Comparison of ENCODE assay signal across 20 cellular contexts in genomic region chr14:61288228-61288627, GRCh38. TPM values are rescaled to one million over a fixed set of nuclear protein-coding genes. Genes with fewer than 3 reads are reported as not detected.
DNase-seq lines count a peak whose midpoint lies in the region; ATAC-seq, FAIRE-seq and TF ChIP-seq lines count a peak whose summit lies in the region.
"Had no signal": no experiment of that assay in that cellular context is flagged by ENCODE, and none has a peak within 500 bp of the region (broad histone marks: within the 10 kb centered on the region; RNA-seq: fewer than 3 reads in every experiment).

No MANE protein-coding gene starts in this region.

- TF ChIP-seq CTCF in Calu3 (IDR thresholded peaks at IDR 0.05; ENCODE audit: unreplicated experiment) (no peak), HepG2 (CRISPR knock-in tag; IDR thresholded peaks at IDR 0.05) (no peak), osteocyte (IDR thresholded peaks at IDR 0.05) (no peak)

- H3K4me3 Mint-ChIP-seq in Calu3 (ENCODE audit: low read depth, unreplicated experiment), result peak overlapping the region; percentile 51
- no peak overlapping the region for H3K4me3 Mint-ChIP-seq in activated T-helper 17 cell treated with anti-CD3 and anti-CD28 coated beads, Interleukin-2, amount 50 U/mL, for 72 hours
- no peak overlapping the region for H3K4me3 Mint-ChIP-seq in osteocyte (ENCODE audit: unreplicated experiment)
- H3K4me3 Mint-ChIP-seq in activated T-cell treated with anti-CD3 and anti-CD28 coated beads, Interleukin-2, amount 50 U/mL, for 4 hours, result no peak overlapping the region
- H3K4me3 Mint-ChIP-seq: CD4-positive, alpha-beta T cell had no signal

- H3K9ac ChIP-seq in HepG2 (ENCODE audit: insufficient read depth, low read depth, low read length) (no peak overlapping the region), GM23248 (no peak overlapping the region)

- peaks cover 11% of the 10 kb centered on the region; the same call in 1 of the 2 replicates for H3F3A ChIP-seq in GM23248 (ENCODE audit: insufficient read depth)

- CTCF ChIA-PET in Calu3 (lab: Charles Lee), result interaction anchor here (0.6 to 1.2 kb wide), 6 partner anchors 8 to 544 kb away, joined by 3 to 4 read pairs (median 3); partner anchors contain the start of gene PRKCH
- CTCF ChIA-PET in HepG2 (lab: Yijun Ruan, JAX; ENCODE audit: low intra/inter-chr PET ratio, low total read pairs), result no interaction called here

- H2AFZ ChIP-seq in HepG2 (ENCODE audit: low read length) (no peak overlapping the region), GM23248 (no peak overlapping the region)

- intact Hi-C loops in Calu3 (cut with micrococcal nuclease; ENCODE audit: unreplicated experiment) (no loop called here), HepG2 (cut with micrococcal nuclease; ENCODE audit: unreplicated experiment) (no loop called here)

- DNase-seq in Calu3 (peak; percentile 12), HepG2 (ENCODE audit: low spot score) (peak; percentile 11), osteocyte (ENCODE audit: extremely low spot score, unreplicated experiment) (peak; percentile 17), NCI-H1694 treated with DMSO at 0.1 percent for 48 hours (lab: John Stamatoyannopoulos, UW) (no peak), GM23248 (no peak)
- DNase-seq in activated T-cell treated with anti-CD3 and anti-CD28 coated beads, Interleukin-2, amount 50 U/mL, for 4 hours, result no peak
- DNase-seq: AML-193; Caco-2; CD4-positive, alpha-beta T cell; DMS153; DMS79; GDM1 had no signal

- POLR2A ChIA-PET in HepG2 (lab: Yijun Ruan, JAX), result no interaction called here

- no peaks in the 10 kb centered on the region for H3K27me3 Mint-ChIP-seq in Calu3 (ENCODE audit: unreplicated experiment)
- no peaks in the 10 kb centered on the region for H3K27me3 Mint-ChIP-seq in activated T-helper 17 cell treated with anti-CD3 and anti-CD28 coated beads, Interleukin-2, amount 50 U/mL, for 72 hours
- H3K27me3 Mint-ChIP-seq in osteocyte (ENCODE audit: unreplicated experiment), result no peaks in the 10 kb centered on the region
- H3K27me3 Mint-ChIP-seq in activated T-cell treated with anti-CD3 and anti-CD28 coated beads, Interleukin-2, amount 50 U/mL, for 4 hours (ENCODE audit: low read depth), result no peaks in the 10 kb centered on the region
- H3K27me3 Mint-ChIP-seq: CD4-positive, alpha-beta T cell had no signal

- H3K9me2 ChIP-seq in GM23248 (ENCODE audit: insufficient read depth), result no peaks in the 10 kb centered on the region

- BruUV-seq in Calu3 (replicated peaks; lab: Mats Ljungman, UMichigan) (no TSS peak), HepG2 (replicated peaks; lab: Mats Ljungman, UMichigan) (no TSS peak)

- H3K36me3 Mint-ChIP-seq in Calu3 (ENCODE audit: insufficient read depth, unreplicated experiment), result peaks cover 6% of the 10 kb centered on the region
- no peaks in the 10 kb centered on the region for H3K36me3 Mint-ChIP-seq in activated T-helper 17 cell treated with anti-CD3 and anti-CD28 coated beads, Interleukin-2, amount 50 U/mL, for 72 hours (ENCODE audit: low read depth)
- H3K36me3 Mint-ChIP-seq in osteocyte (ENCODE audit: unreplicated experiment), result no peaks in the 10 kb centered on the region
- H3K36me3 Mint-ChIP-seq in activated T-cell treated with anti-CD3 and anti-CD28 coated beads, Interleukin-2, amount 50 U/mL, for 4 hours (ENCODE audit: insufficient read depth), result no peaks in the 10 kb centered on the region

- peaks cover 47% of the 10 kb centered on the region for H3K4me1 Mint-ChIP-seq in Calu3 (ENCODE audit: low read depth, unreplicated experiment)
- peaks cover 8% of the 10 kb centered on the region for H3K4me1 Mint-ChIP-seq in activated T-helper 17 cell treated with anti-CD3 and anti-CD28 coated beads, Interleukin-2, amount 50 U/mL, for 72 hours
- H3K4me1 Mint-ChIP-seq in osteocyte (ENCODE audit: unreplicated experiment), result peaks cover 13% of the 10 kb centered on the region
- H3K4me1 Mint-ChIP-seq in activated T-cell treated with anti-CD3 and anti-CD28 coated beads, Interleukin-2, amount 50 U/mL, for 4 hours (ENCODE audit: low read depth), result peaks cover 8% of the 10 kb centered on the region

- TF ChIP-seq EP300 in HepG2 (IDR thresholded peaks at IDR 0.05; ENCODE audit: low read depth in 2 of 2, low read length in 2 of 2) (no peak), HepG2 (CRISPR knock-in tag; IDR thresholded peaks at IDR 0.05; ENCODE audit: borderline replicate concordance) (no peak)

- no peak for TF ChIP-seq RAD21 in HepG2 (CRISPR knock-in tag; IDR thresholded peaks at IDR 0.05)

- ATAC-seq in activated T-helper 17 cell treated with anti-CD3 and anti-CD28 coated beads, Interleukin-2, amount 50 U/mL, for 72 hours (replicated peaks), result no peak
- ATAC-seq in HepG2, result peak; percentile 89
- ATAC-seq in activated T-cell treated with anti-CD3 and anti-CD28 coated beads, Interleukin-2, amount 50 U/mL, for 4 hours, result no peak
- ATAC-seq: A549 had no signal

- H3K4me1 ChIP-seq in HepG2 (ENCODE audit: insufficient read depth, low read length), result peaks cover 24% of the 10 kb centered on the region
- peaks cover 8% of the 10 kb centered on the region for H3K4me1 ChIP-seq in GM23248 (ENCODE audit: insufficient read depth)
- H3K4me1 ChIP-seq: HAP-1 had no signal

- no peak for FAIRE-seq in HepG2 (lab: Jason Lieb, UNC)
- FAIRE-seq: A549, GM19239 had no signal

- H3K4me3 ChIP-seq in HepG2 (replicated peaks in 1 of 3; ENCODE audit: insufficient read depth in 1 of 3, low read depth in 2 of 3, low read length in 3 of 3) (no peak overlapping the region), GM23248 (no peak overlapping the region)
- H3K4me3 ChIP-seq: A549, HAP-1 had no signal

- H4K20me1 ChIP-seq in HepG2 (ENCODE audit: insufficient read depth, low read length) (no peaks in the 10 kb centered on the region), GM23248 (ENCODE audit: insufficient read depth) (no peaks in the 10 kb centered on the region)

- H3K79me2 ChIP-seq in HepG2 (ENCODE audit: insufficient read depth, low read length) (no peaks in the 10 kb centered on the region), GM23248 (ENCODE audit: insufficient read depth) (no peaks in the 10 kb centered on the region)

- peak overlapping the region; percentile 13; the same call in 1 of the 2 replicates for H3K4me2 ChIP-seq in HepG2 (ENCODE audit: low read depth, low read length)
- no peak overlapping the region for H3K4me2 ChIP-seq in GM23248 (ENCODE audit: unreplicated experiment)
- H3K4me2 ChIP-seq: A549 had no signal

- H3K27ac ChIP-seq in HepG2 (ENCODE audit: extremely low read length, insufficient read depth, low read length), result no peak overlapping the region
- H3K27ac ChIP-seq in GM23248, result no peak overlapping the region
- H3K27ac ChIP-seq: 22Rv1, A549, C4-2B had no signal

- H3K27me3 ChIP-seq in HepG2 (ENCODE audit: control insufficient read depth in 1 of 2, insufficient read depth in 2 of 2, low read length in 2 of 2) (no peaks in the 10 kb centered on the region; a peak in 1 of 5 replicates), GM23248 (replicated peaks; ENCODE audit: insufficient read depth) (no peaks in the 10 kb centered on the region)

- H3K9me3 Mint-ChIP-seq in Calu3 (ENCODE audit: low read depth, unreplicated experiment) (no peaks in the 10 kb centered on the region), osteocyte (ENCODE audit: unreplicated experiment) (no peaks in the 10 kb centered on the region)
- H3K9me3 Mint-ChIP-seq in activated T-helper 17 cell treated with anti-CD3 and anti-CD28 coated beads, Interleukin-2, amount 50 U/mL, for 72 hours, result no peaks in the 10 kb centered on the region
- no peaks in the 10 kb centered on the region for H3K9me3 Mint-ChIP-seq in activated T-cell treated with anti-CD3 and anti-CD28 coated beads, Interleukin-2, amount 50 U/mL, for 4 hours
- H3K9me3 Mint-ChIP-seq: CD4-positive, alpha-beta T cell had no signal

- WGBS in HepG2 (ENCODE audit: low lambda C conversion rate), result 2% methylated on average over 4 of the region's 4 CpGs
- WGBS in GM23248 (ENCODE audit: low coverage in 1 of 2, low lambda C conversion rate in 2 of 2, missing lambda C conversion rate in 2 of 2), 2 experiments, result 85 to 86% methylated on average over 4 of the region's 4 CpGs

- TF ChIP-seq POLR2A in HepG2 (IDR thresholded peaks at IDR 0.05; ENCODE audit: insufficient read depth in 1 of 2, low read depth in 2 of 2, low read length in 2 of 2), result no peak

- H3K27ac Mint-ChIP-seq in Calu3 (ENCODE audit: unreplicated experiment) (peak overlapping the region; percentile 76), osteocyte (ENCODE audit: unreplicated experiment) (no peak overlapping the region)
- peak overlapping the region; percentile 3 for H3K27ac Mint-ChIP-seq in activated T-helper 17 cell treated with anti-CD3 and anti-CD28 coated beads, Interleukin-2, amount 50 U/mL, for 72 hours
- H3K27ac Mint-ChIP-seq: CD4-positive, alpha-beta T cell had no signal

- H3K9me3 ChIP-seq in HepG2 (ENCODE audit: low read length), result no peaks in the 10 kb centered on the region
- no peaks in the 10 kb centered on the region for H3K9me3 ChIP-seq in GM23248 (ENCODE audit: low read depth)
- H3K9me3 ChIP-seq: A549, Caco-2, HAP-1 had no signal

- in situ Hi-C loops in HepG2 (cut with HindIII; ENCODE audit: extremely low pct_ligation_motif_present, low pct_unique_long_range_greater_than_20kb), result loop anchor here (25.0 kb wide), 1 partner anchor 549 kb away; no protein-coding TSS in a partner anchor
- in situ Hi-C loops in GM23248 (cut with MboI), result loop anchor here (25.0 kb wide), 1 partner anchor 951 kb away; no protein-coding TSS in a partner anchor

- no peaks in the 10 kb centered on the region for H3K36me3 ChIP-seq in HepG2 (replicated peaks in 1 of 2; ENCODE audit: control insufficient read depth in 1 of 2, insufficient read depth in 2 of 2, low read length in 2 of 2)
- no peaks in the 10 kb centered on the region for H3K36me3 ChIP-seq in GM23248 (ENCODE audit: low read depth)
- H3K36me3 ChIP-seq: HAP-1 had no signal

RNA-seq across cellular contexts. Expression of gene TMEM30B, which starts 7.1 kb away (rescaled TPM):
- total RNA-seq in Calu3 (2022) (55.5 and 79.2 TPM in 2 replicates), HepG2 (2016; rRNA removed; fragmentation: Illumina TruSeq; extraction: Trizol) (not detected in 2 replicates), osteocyte (1.2 and 1.3 TPM in 2 replicates)
- 1 to 10 TPM in 1 of 2 donors, under 1 TPM in 1; 0.77 to 1.0 TPM for total RNA-seq in activated T-helper 17 cell treated with anti-CD3 and anti-CD28 coated beads, Interleukin-2, amount 50 U/mL, for 72 hours
- not detected in 2 replicates for total RNA-seq in HepG2 (2016; cell fraction: cytosol; rRNA removed; fragmentation: Illumina TruSeq; extraction: Trizol; ENCODE audit: low read depth)
- not detected in 2 replicates for total RNA-seq in HepG2 (2016; cell fraction: insoluble cytoplasmic fraction; rRNA removed; fragmentation: Illumina TruSeq; extraction: Trizol)
- not detected in 2 replicates for total RNA-seq in HepG2 (2016; cell fraction: membrane; rRNA removed; fragmentation: Illumina TruSeq; extraction: Trizol)
- not detected in 2 replicates for total RNA-seq in HepG2 (2016; cell fraction: nucleus; rRNA removed; fragmentation: Illumina TruSeq; extraction: Trizol)
- polyA plus RNA-seq in HepG2 (2011; rRNA removed) (not detected in 2 replicates), GM23248 (2016; fragmentation: Nextera tagmentation; extraction: Ambion mirVana) (0.29 and 0.35 TPM in 2 replicates)
- not detected in 2 replicates for polyA plus RNA-seq in HepG2 (2011; cell fraction: cytosol; rRNA removed)
- not detected in 2 replicates for polyA plus RNA-seq in HepG2 (2011; cell fraction: nucleus; rRNA removed)
- not detected in 2 replicates for polyA plus RNA-seq in HepG2 (2012)
- not detected in 2 replicates for polyA plus RNA-seq in HepG2 (2016; cell fraction: cytosol; fragmentation: Illumina TruSeq; extraction: Trizol; ENCODE audit: low read depth)
- not detected in 2 replicates for polyA plus RNA-seq in HepG2 (2016; cell fraction: insoluble cytoplasmic fraction; fragmentation: Illumina TruSeq; extraction: Trizol; ENCODE audit: low read depth)
- not detected in 2 replicates for polyA plus RNA-seq in HepG2 (2016; cell fraction: membrane; fragmentation: Illumina TruSeq; extraction: Trizol; ENCODE audit: low read depth)
- polyA plus RNA-seq in HepG2 (2016; cell fraction: nucleus; fragmentation: Illumina TruSeq; extraction: Trizol; ENCODE audit: insufficient read depth, low read depth), result not detected in 2 replicates
- 0.12 TPM in 1 of 2 replicates, not detected in the other for polyA minus RNA-seq in HepG2 (2011; rRNA and poly(A)+ RNA removed; ENCODE audit: low replicate concordance)
- not detected in 2 replicates for polyA minus RNA-seq in HepG2 (2011; cell fraction: cytosol; rRNA and poly(A)+ RNA removed)
- polyA minus RNA-seq in HepG2 (2011; cell fraction: nucleus; rRNA and poly(A)+ RNA removed), result not detected in 2 replicates
- total RNA-seq in activated T-cell treated with anti-CD3 and anti-CD28 coated beads, Interleukin-2, amount 50 U/mL, for 4 hours, result 1 to 10 TPM; 1.1 to 1.5 (median 1.3) TPM
- total RNA-seq in GM23248 (2014; rRNA removed; shearing (Covaris generic)), result 1.3 and 1.7 TPM in 2 replicates
- total RNA-seq: Daoy, H4 had no signal

RNA-seq across cellular contexts. Expression of gene PRKCH, which starts 33.2 kb away (rescaled TPM):
- total RNA-seq in Calu3 (2022), result 18.5 and 22.3 TPM in 2 replicates
- total RNA-seq in activated T-helper 17 cell treated with anti-CD3 and anti-CD28 coated beads, Interleukin-2, amount 50 U/mL, for 72 hours, result 100 to 1,000 TPM; 127 to 148 TPM
- 1.3 and 1.9 TPM in 2 replicates for total RNA-seq in HepG2 (2016; rRNA removed; fragmentation: Illumina TruSeq; extraction: Trizol)
- total RNA-seq in HepG2 (2016; cell fraction: cytosol; rRNA removed; fragmentation: Illumina TruSeq; extraction: Trizol; ENCODE audit: low read depth), result 0.40 and 0.44 TPM in 2 replicates
- 1.0 and 1.8 TPM in 2 replicates for total RNA-seq in HepG2 (2016; cell fraction: insoluble cytoplasmic fraction; rRNA removed; fragmentation: Illumina TruSeq; extraction: Trizol)
- 0.93 and 1.4 TPM in 2 replicates for total RNA-seq in HepG2 (2016; cell fraction: membrane; rRNA removed; fragmentation: Illumina TruSeq; extraction: Trizol)
- 2.2 and 3.9 TPM in 2 replicates for total RNA-seq in HepG2 (2016; cell fraction: nucleus; rRNA removed; fragmentation: Illumina TruSeq; extraction: Trizol)
- 0.47 and 0.48 TPM in 2 replicates for polyA plus RNA-seq in HepG2 (2011; rRNA removed)
- polyA plus RNA-seq in HepG2 (2011; cell fraction: cytosol; rRNA removed), result 0.31 and 0.72 TPM in 2 replicates
- 0.48 and 0.74 TPM in 2 replicates for polyA plus RNA-seq in HepG2 (2011; cell fraction: nucleus; rRNA removed)
- polyA plus RNA-seq in HepG2 (2012), result 0.24 and 1.3 TPM in 2 replicates
- polyA plus RNA-seq in HepG2 (2016; cell fraction: cytosol; fragmentation: Illumina TruSeq; extraction: Trizol; ENCODE audit: low read depth), result 0.06 and 0.10 TPM in 2 replicates
- 0.99 and 1.9 TPM in 2 replicates for polyA plus RNA-seq in HepG2 (2016; cell fraction: insoluble cytoplasmic fraction; fragmentation: Illumina TruSeq; extraction: Trizol; ENCODE audit: low read depth)
- 0.19 and 0.48 TPM in 2 replicates for polyA plus RNA-seq in HepG2 (2016; cell fraction: membrane; fragmentation: Illumina TruSeq; extraction: Trizol; ENCODE audit: low read depth)
- 0.91 and 1.4 TPM in 2 replicates for polyA plus RNA-seq in HepG2 (2016; cell fraction: nucleus; fragmentation: Illumina TruSeq; extraction: Trizol; ENCODE audit: insufficient read depth, low read depth)
- polyA minus RNA-seq in HepG2 (2011; rRNA and poly(A)+ RNA removed; ENCODE audit: low replicate concordance), result 1.9 and 3.2 TPM in 2 replicates
- polyA minus RNA-seq in HepG2 (2011; cell fraction: cytosol; rRNA and poly(A)+ RNA removed), result 1.7 TPM in 1 of 2 replicates, not detected in the other
- 1.2 and 1.3 TPM in 2 replicates for polyA minus RNA-seq in HepG2 (2011; cell fraction: nucleus; rRNA and poly(A)+ RNA removed)
- 10.6 and 11.1 TPM in 2 replicates for total RNA-seq in osteocyte
- 100 to 1,000 TPM; 109 to 141 (median 134) TPM for total RNA-seq in activated T-cell treated with anti-CD3 and anti-CD28 coated beads, Interleukin-2, amount 50 U/mL, for 4 hours
- total RNA-seq in GM23248 (2014; rRNA removed; shearing (Covaris generic)), result 2.7 and 3.5 TPM in 2 replicates
- 2.4 and 2.9 TPM in 2 replicates for polyA plus RNA-seq in GM23248 (2016; fragmentation: Nextera tagmentation; extraction: Ambion mirVana)

Comparison
In these comparisons a context has a peak if more than half of its experiments do, and no peak if none do; other contexts are left out.
1. DNase-seq: peak in Calu3 (single experiment), HepG2 (single experiment) and osteocyte (single experiment); none in NCI-H1694 treated with DMSO at 0.1 percent for 48 hours (single experiment), activated T-cell treated with anti-CD3 and anti-CD28 coated beads, Interleukin-2, amount 50 U/mL, for 4 hours (single experiment) and GM23248 (single experiment).
2. RNA of gene TMEM30B, which starts 7.1 kb away (total RNA-seq): 55.5 to 79.2 TPM in Calu3; 1.3 to 1.7 TPM in GM23248, 1.1 to 1.5 TPM in activated T-cell treated with anti-CD3 and anti-CD28 coated beads, Interleukin-2, amount 50 U/mL, for 4 hours, 1.2 to 1.3 TPM in osteocyte, 0.77 to 1.0 TPM in activated T-helper 17 cell treated with anti-CD3 and anti-CD28 coated beads, Interleukin-2, amount 50 U/mL, for 72 hours and not detected in HepG2; every median in the first group is over 10 times any median in the second.